In genomic region chr14:81509321-81509720, GRCh38 we compare ENCODE assay signal across 17 cellular contexts.
"Had no signal": no experiment of that assay in that cellular context is flagged by ENCODE, and none has a peak within 500 bp of the region (broad histone marks: within the 10 kb centered on the region; RNA-seq: fewer than 3 reads in every experiment).

No MANE protein-coding gene starts in this region.

- H3K4me3 ChIP-seq: coronary artery, smooth muscle cell, testis, upper lobe of right lung had no signal

- H3K27me3 ChIP-seq: testis, upper lobe of right lung had no signal

- ATAC-seq: stimulated activated naive CD8-positive, alpha-beta T cell treated with anti-CD3 and anti-CD28 coated beads, Interleukin-15, amount 100 ng/mL, for 72 hours; T-cell had no signal

- H3K9me3 Mint-ChIP-seq: brain; central memory CD8-positive, alpha-beta T cell; stimulated activated naive CD8-positive, alpha-beta T cell treated with anti-CD3 and anti-CD28 coated beads, Interleukin-15, amount 100 ng/mL, for 72 hours; T-cell had no signal

- H3K27me3 Mint-ChIP-seq: activated naive CD8-positive, alpha-beta T cell; brain; central memory CD8-positive, alpha-beta T cell; stimulated activated naive CD8-positive, alpha-beta T cell treated with anti-CD3 and anti-CD28 coated beads, Interleukin-15, amount 100 ng/mL, for 72 hours; T-cell had no signal

- H3K4me3 Mint-ChIP-seq: activated naive CD8-positive, alpha-beta T cell; central memory CD8-positive, alpha-beta T cell; stimulated activated naive CD8-positive, alpha-beta T cell treated with anti-CD3 and anti-CD28 coated beads, Interleukin-15, amount 100 ng/mL, for 72 hours; T-cell had no signal

- DNase-seq: activated CD4-positive, alpha-beta T cell treated with anti-CD3 and anti-CD28 coated beads, Interleukin-2, amount 50 U/mL, for 4 hours; activated CD4-positive, CD25-positive, alpha-beta regulatory T cell treated with anti-CD3 and anti-CD28 coated beads, Interleukin-2, amount 50 U/mL, for 72 hours; activated effector memory CD4-positive, alpha-beta T cell treated with Interleukin-2 at 50 U/mL for 16 hours; effector CD4-positive, alpha-beta T cell; kidney glomerular epithelial cell; stimulated activated CD4-positive, alpha-beta T cell treated with anti-CD3 and anti-CD28 coated beads, Interleukin-4, amount 100 ng/mL, for 4 hours; stimulated activated CD8-positive, alpha-beta memory T cell treated with anti-CD3 and anti-CD28 coated beads, Interleukin-4, amount 100 ng/mL, for 48 hours; stimulated activated naive CD8-positive, alpha-beta T cell treated with anti-CD3 and anti-CD28 coated beads, Interleukin-15, amount 100 ng/mL, for 72 hours; T-cell; T1000; testis; upper lobe of right lung had no signal

- H3K9me3 ChIP-seq: testis, upper lobe of right lung had no signal

- H3K27ac ChIP-seq: coronary artery, testis, upper lobe of right lung had no signal
